ENCODE assay signal across 14 cellular contexts in genomic region chr5:32388429-32389111, GRCh38. TPM values are rescaled to one million over a fixed set of nuclear protein-coding genes. Genes with fewer than 3 reads are reported as not detected.
DNase-seq lines count a peak whose midpoint lies in the region; ATAC-seq, FAIRE-seq and TF ChIP-seq lines count a peak whose summit lies in the region.
"Had no signal": no experiment of that assay in that cellular context is flagged by ENCODE, and none has a peak within 500 bp of the region (broad histone marks: within the 10 kb centered on the region; RNA-seq: fewer than 3 reads in every experiment).

No MANE protein-coding gene starts in this region.

- no peak for TF ChIP-seq CTCF in esophagus muscularis mucosa (IDR thresholded peaks at IDR 0.05)

- peaks cover 0 to 28% (median 18%) of the 10 kb centered on the region in 4 donors for H3K4me1 ChIP-seq in esophagus muscularis mucosa
- H3K4me1 ChIP-seq: BE2C had no signal

- H3K4me1 Mint-ChIP-seq in activated naive CD4-positive, alpha-beta T cell treated with anti-CD3 and anti-CD28 coated beads for 36 hours (ENCODE audit: low read depth), result peaks cover 8% of the 10 kb centered on the region

- FAIRE-seq in urothelium cell line (lab: Jason Lieb, UNC), result no peak
- FAIRE-seq: GM12891 had no signal

- no peaks in the 10 kb centered on the region for H3K27me3 ChIP-seq in esophagus muscularis mucosa
- H3K27me3 ChIP-seq: BE2C had no signal

- no peaks in the 10 kb centered on the region for H3K9me3 ChIP-seq in SK-N-MC (ENCODE audit: low read depth, low read length)
- no peaks in the 10 kb centered on the region for H3K9me3 ChIP-seq in esophagus muscularis mucosa
- H3K9me3 ChIP-seq: BE2C had no signal

- no peak overlapping the region for H3K4me3 ChIP-seq in SK-N-MC
- H3K4me3 ChIP-seq in esophagus muscularis mucosa, result no peak overlapping the region

- DNase-seq in activated naive CD4-positive, alpha-beta T cell treated with anti-CD3 and anti-CD28 coated beads for 36 hours, result no peak
- DNase-seq in activated naive CD4-positive, alpha-beta T cell treated with anti-CD3 and anti-CD28 coated beads, Interleukin-2, amount 50 U/mL, for 16 hours, result no peak
- no peak for DNase-seq in SK-N-MC (ENCODE audit: low read depth, low spot score)
- no peak for DNase-seq in esophagus muscularis mucosa (ENCODE audit: extremely low spot score)
- peak; percentile 71 for DNase-seq in superior temporal gyrus (ENCODE audit: extremely low spot score)
- DNase-seq in urothelium cell line (ENCODE audit: low spot score), result no peak
- DNase-seq: BE2C; effector CD4-positive, alpha-beta T cell; kidney glomerular epithelial cell; NCI-H1694; stimulated activated CD8-positive, alpha-beta memory T cell treated with anti-CD3 and anti-CD28 coated beads, Interleukin-4, amount 100 ng/mL, for 48 hours had no signal

- no peaks in the 10 kb centered on the region for H3K9me3 Mint-ChIP-seq in activated naive CD4-positive, alpha-beta T cell treated with anti-CD3 and anti-CD28 coated beads for 36 hours

- H3K36me3 Mint-ChIP-seq in activated naive CD4-positive, alpha-beta T cell treated with anti-CD3 and anti-CD28 coated beads for 36 hours (ENCODE audit: low read depth), result peaks cover 32% of the 10 kb centered on the region

- CTCF ChIA-PET in activated naive CD4-positive, alpha-beta T cell treated with anti-CD3 and anti-CD28 coated beads for 36 hours (lab: Charles Lee), result interaction anchor here (1.7 kb wide), 1 partner anchor 201 kb away, joined by 5 read pairs; no protein-coding TSS in a partner anchor

- H3K27me3 Mint-ChIP-seq in activated naive CD4-positive, alpha-beta T cell treated with anti-CD3 and anti-CD28 coated beads for 36 hours (ENCODE audit: low read depth), result no peaks in the 10 kb centered on the region

- intact Hi-C loops in activated naive CD4-positive, alpha-beta T cell treated with anti-CD3 and anti-CD28 coated beads for 36 hours (cut with micrococcal nuclease), result no loop called here
- intact Hi-C loops in esophagus muscularis mucosa (cut with DNase I), result no loop called here

- H3K4me3 Mint-ChIP-seq in activated naive CD4-positive, alpha-beta T cell treated with anti-CD3 and anti-CD28 coated beads for 36 hours, result no peak overlapping the region

- H3K27ac ChIP-seq in SK-N-MC (peak overlapping the region; percentile 77), esophagus muscularis mucosa (replicated peaks in 1 of 4) (peak overlapping the region; percentile 31 to 65 (median 47))

- TF ChIP-seq EP300 in esophagus muscularis mucosa (IDR thresholded peaks at IDR 0.05), result no peak

- no peak for TF ChIP-seq POLR2A in esophagus muscularis mucosa (IDR thresholded peaks at IDR 0.05; ENCODE audit: low read depth)

- WGBS in esophagus muscularis mucosa, result 41% methylated on average over 6 of the region's 6 CpGs

- H3K27ac Mint-ChIP-seq in activated naive CD4-positive, alpha-beta T cell treated with anti-CD3 and anti-CD28 coated beads for 36 hours, result peak overlapping the region; percentile 68

- ATAC-seq in GM21447 (IDR thresholded peaks at IDR 0.05; ENCODE audit: unreplicated experiment), result no peak
- no peak for ATAC-seq in GM18868 (IDR thresholded peaks at IDR 0.05; ENCODE audit: unreplicated experiment)

- H3K36me3 ChIP-seq in SK-N-MC (ENCODE audit: insufficient read depth, low read length), result peaks cover 83% of the 10 kb centered on the region
- peaks cover 11 to 98% (median 57%) of the 10 kb centered on the region in 4 donors for H3K36me3 ChIP-seq in esophagus muscularis mucosa

- no peak overlapping the region for H3K9ac ChIP-seq in SK-N-MC (ENCODE audit: insufficient read length)

RNA-seq across cellular contexts. Expression of gene ZFR, which starts 56.0 kb away (rescaled TPM):
- 10 to 100 TPM; 50.9 to 52.1 TPM for total RNA-seq in activated naive CD4-positive, alpha-beta T cell treated with anti-CD3 and anti-CD28 coated beads for 36 hours
- 100 to 1,000 TPM in 1 of 4 donors, 10 to 100 TPM in 3; 83.2 to 106 (median 92.4) TPM for total RNA-seq in esophagus muscularis mucosa
